ENCODE assay signal across 8 cellular contexts in genomic region chr11:35144103-35144741, GRCh38. TPM values are rescaled to one million over a fixed set of nuclear protein-coding genes. Genes with fewer than 3 reads are reported as not detected.
DNase-seq lines count a peak whose midpoint lies in the region; ATAC-seq, FAIRE-seq and TF ChIP-seq lines count a peak whose summit lies in the region.

No MANE protein-coding gene starts in this region.

- H3K27ac ChIP-seq in keratinocyte (ENCODE audit: control insufficient read depth, insufficient read depth, low read length) (peak overlapping the region; percentile 95), vagina (peak overlapping the region; percentile 70)

- H3K9me3 ChIP-seq in keratinocyte (ENCODE audit: control insufficient read depth, low read depth, low read length) = no peaks in the 10 kb centered on the region
- no peaks in the 10 kb centered on the region for H3K9me3 ChIP-seq in vagina

- DNase-seq in NCI-H2107 treated with DMSO at 0.1 percent for 48 hours (lab: John Stamatoyannopoulos, UW; ENCODE audit: unreplicated experiment) (peak; percentile 40), keratinocyte (ENCODE audit: low read depth, low spot score) (no peak), vagina (ENCODE audit: extremely low spot score in 2 of 2) (no peak), NCI-H1417 (lab: John Stamatoyannopoulos, UW) (no peak), COLO829 (ENCODE audit: low spot score) (no peak)

- no peak overlapping the region for H2AFZ ChIP-seq in keratinocyte (ENCODE audit: control insufficient read depth, low read length)

- intact Hi-C loops in vagina (cut with DNase I) = no loop called here

- peaks cover 51% of the 10 kb centered on the region for H3K4me1 Mint-ChIP-seq in activated T-helper 17 cell treated with anti-CD3 and anti-CD28 coated beads, Interleukin-2, amount 50 U/mL, for 72 hours

- H3K36me3 ChIP-seq in keratinocyte (ENCODE audit: control insufficient read depth in 2 of 2, extremely low read depth in 1 of 2, insufficient read depth in 2 of 2, low read length in 2 of 2) (peaks cover 18 to 36% of the 10 kb centered on the region in 2 experiments), vagina (peaks cover 0 to 5% of the 10 kb centered on the region in 2 donors)

- peaks cover 55% of the 10 kb centered on the region for H3K4me1 ChIP-seq in keratinocyte (ENCODE audit: control insufficient read depth, extremely low read depth, insufficient read depth, low read length)
- peaks cover 89% of the 10 kb centered on the region for H3K4me1 ChIP-seq in vagina

- H3K4me2 ChIP-seq in keratinocyte (ENCODE audit: control insufficient read depth, extremely low read depth, insufficient read depth, low read depth, low read length) = peak overlapping the region; percentile 99

- peak; percentile 67 for FAIRE-seq in keratinocyte (lab: Jason Lieb, UNC)

- peaks cover 3% of the 10 kb centered on the region for H3K9me3 Mint-ChIP-seq in activated T-helper 17 cell treated with anti-CD3 and anti-CD28 coated beads, Interleukin-2, amount 50 U/mL, for 72 hours

- H3K4me3 Mint-ChIP-seq in activated T-helper 17 cell treated with anti-CD3 and anti-CD28 coated beads, Interleukin-2, amount 50 U/mL, for 72 hours = peak overlapping the region; percentile 93

- no peaks in the 10 kb centered on the region for H3K27me3 Mint-ChIP-seq in activated T-helper 17 cell treated with anti-CD3 and anti-CD28 coated beads, Interleukin-2, amount 50 U/mL, for 72 hours

- no peak for TF ChIP-seq POLR2A in vagina (IDR thresholded peaks at IDR 0.05)

- peaks cover 97% of the 10 kb centered on the region for H3K79me2 ChIP-seq in keratinocyte (ENCODE audit: control insufficient read depth, insufficient read depth, low read length)

- ATAC-seq in GM18502 (IDR thresholded peaks at IDR 0.05; ENCODE audit: poor library complexity, unreplicated experiment) (peak; percentile 51), HG02678 (IDR thresholded peaks at IDR 0.05; ENCODE audit: unreplicated experiment) (peak; percentile 55)
- ATAC-seq in activated T-helper 17 cell treated with anti-CD3 and anti-CD28 coated beads, Interleukin-2, amount 50 U/mL, for 72 hours (replicated peaks) = peak; percentile 46

- H3K27me3 ChIP-seq in keratinocyte (ENCODE audit: control insufficient read depth, extremely low read depth, insufficient read depth, low read length) (no peaks in the 10 kb centered on the region), vagina (no peaks in the 10 kb centered on the region)

- H3K27ac Mint-ChIP-seq in activated T-helper 17 cell treated with anti-CD3 and anti-CD28 coated beads, Interleukin-2, amount 50 U/mL, for 72 hours = peak overlapping the region; percentile 100

- TF ChIP-seq CTCF in keratinocyte (optimal IDR thresholded peaks at IDR 0.05 in 1 of 3, IDR thresholded peaks at IDR 0.05 in 1 of 3, conservative IDR thresholded peaks at IDR 0.05 in 1 of 3; ENCODE audit: extremely low read depth in 1 of 3, insufficient read depth in 2 of 3, low read length in 3 of 3) (peak; percentile 3 to 33 (median 12)), vagina (IDR thresholded peaks at IDR 0.05) (no peak)

- H3K4me3 ChIP-seq in keratinocyte (ENCODE audit: control insufficient read depth in 2 of 3, extremely low read depth in 1 of 3, insufficient read depth in 2 of 3, low read depth in 1 of 3, low read length in 3 of 3) (peak overlapping the region; percentile 77 to 98 (median 92)), vagina (peak overlapping the region; percentile 14 to 15)

- H3K9me1 ChIP-seq in keratinocyte (ENCODE audit: control insufficient read depth, extremely low read depth, insufficient read depth, low read length) = peaks cover 2% of the 10 kb centered on the region

- H4K20me1 ChIP-seq in keratinocyte (ENCODE audit: control insufficient read depth, extremely low read depth, insufficient read depth, low read length) = peaks cover 49% of the 10 kb centered on the region

- peak overlapping the region; percentile 53 for H3K9ac ChIP-seq in keratinocyte (ENCODE audit: control insufficient read depth, extremely low read depth, insufficient read depth, low read length)

- dilution Hi-C loops in keratinocyte (cut with MboI; ENCODE audit: extremely low pct_ligation_motif_present, low sequenced_read_pairs) = no loop called here

- H3K36me3 Mint-ChIP-seq in activated T-helper 17 cell treated with anti-CD3 and anti-CD28 coated beads, Interleukin-2, amount 50 U/mL, for 72 hours (ENCODE audit: low read depth) = peaks cover 100% of the 10 kb centered on the region

RNA-seq across cellular contexts. Expression of gene CD44, which starts 5.3 kb away (rescaled TPM):
- 100 to 1,000 TPM; 408 to 664 TPM for total RNA-seq in activated T-helper 17 cell treated with anti-CD3 and anti-CD28 coated beads, Interleukin-2, amount 50 U/mL, for 72 hours
- 1,621 to 2,271 TPM (median 2,038 TPM) in 3 replicates for polyA plus RNA-seq in keratinocyte
- polyA plus RNA-seq in keratinocyte (2011; ENCODE audit: low read depth) = 1,899 TPM
- 704 and 1,157 TPM in 2 replicates for polyA plus RNA-seq in keratinocyte (2011; cell fraction: cytosol; rRNA removed)
- polyA plus RNA-seq in keratinocyte (2011; cell fraction: nucleus; rRNA removed) = 3,164 and 3,631 TPM in 2 replicates
- polyA plus RNA-seq in keratinocyte (2012; ENCODE audit: low replicate concordance) = 637 and 1,345 TPM in 2 replicates
- polyA minus RNA-seq in keratinocyte = 1,693 to 2,971 TPM (median 2,836 TPM) in 3 replicates
- polyA minus RNA-seq in keratinocyte (2011; cell fraction: cytosol; rRNA and poly(A)+ RNA removed) = 1,343 TPM
- 2,671 and 5,354 TPM in 2 replicates for polyA minus RNA-seq in keratinocyte (2011; cell fraction: nucleus; rRNA and poly(A)+ RNA removed)
- 869 TPM for total RNA-seq in vagina

Comparison
In these comparisons a context has a peak if more than half of its experiments do, and no peak if none do; other contexts are left out.
1. CTCF ChIP-seq: peak in keratinocyte (3 of 3); none in vagina (0 of 3).
2. Peak in every context shown above with its lines, with median percentiles within 50 percentile points of each other: ATAC-seq.